In genomic region chr1:113390871-113391642, GRCh38 we compare ENCODE assay signal across 8 cellular contexts. TPM values are rescaled to one million over a fixed set of nuclear protein-coding genes. Genes with fewer than 3 reads are reported as not detected.
DNase-seq lines count a peak whose midpoint lies in the region; ATAC-seq and TF ChIP-seq lines count a peak whose summit lies in the region.

No MANE protein-coding gene starts in this region.

- H3K4me1 ChIP-seq in Loucy (ENCODE audit: insufficient read depth, low read length, poor library complexity, severe bottlenecking) (peaks cover 51% of the 10 kb centered on the region), endocrine pancreas (ENCODE audit: control insufficient read depth, insufficient read depth, low read length) (peaks cover 5% of the 10 kb centered on the region), mononuclear cell (ENCODE audit: insufficient read depth, low read length) (peaks cover 19% of the 10 kb centered on the region)

- no peaks in the 10 kb centered on the region for H3K36me3 Mint-ChIP-seq in activated CD4-positive, alpha-beta memory T cell treated with anti-CD3 and anti-CD28 coated beads, Interleukin-2, amount 10 ng/mL, durations not matched to agents 7 days and 5 days (ENCODE audit: low read depth)
- H3K36me3 Mint-ChIP-seq in stimulated activated naive B cell treated with anti-CD40 and anti-IgM and Interleukin-4, amounts not matched to agents 10 μg/mL and 1 μg/mL and 100 μg/mL, for 72 hours: peaks cover 0 to 3% of the 10 kb centered on the region in 2 donors

- peak; percentile 14 to 15 for ATAC-seq in stimulated activated naive B cell treated with anti-CD40 and anti-IgM and Interleukin-4, amounts not matched to agents 10 μg/mL and 1 μg/mL and 100 μg/mL, for 72 hours (replicated peaks)

- H4K20me1 ChIP-seq in Loucy (ENCODE audit: insufficient read depth, low read length, poor library complexity, severe bottlenecking): peaks cover 22% of the 10 kb centered on the region

- H3K4me1 Mint-ChIP-seq in activated CD4-positive, alpha-beta memory T cell treated with anti-CD3 and anti-CD28 coated beads, Interleukin-2, amount 10 ng/mL, durations not matched to agents 7 days and 5 days: peaks cover 35% of the 10 kb centered on the region
- H3K4me1 Mint-ChIP-seq in stimulated activated naive B cell treated with anti-CD40 and anti-IgM and Interleukin-4, amounts not matched to agents 10 μg/mL and 1 μg/mL and 100 μg/mL, for 72 hours: peaks cover 16 to 18% of the 10 kb centered on the region in 2 donors

- DNase-seq in NCI-H1694 (lab: John Stamatoyannopoulos, UW) (peak; percentile 43), NCI-H1694 treated with DMSO at 0.1 percent for 48 hours (lab: John Stamatoyannopoulos, UW) (no peak), NCI-H1436 (lab: John Stamatoyannopoulos, UW) (no peak)
- peak; percentile 62 for DNase-seq in activated CD4-positive, alpha-beta memory T cell treated with anti-CD3 and anti-CD28 coated beads, Interleukin-2, amount 10 ng/mL, durations not matched to agents 7 days and 5 days
- peak; percentile 11 for DNase-seq in stimulated activated naive B cell treated with anti-CD40 and anti-IgM and Interleukin-4, amounts not matched to agents 10 μg/mL and 1 μg/mL and 100 μg/mL, for 72 hours

- no peaks in the 10 kb centered on the region for H3K9me2 ChIP-seq in Loucy (replicated peaks; ENCODE audit: low read depth, low read length)

- H3K4me3 Mint-ChIP-seq in activated CD4-positive, alpha-beta memory T cell treated with anti-CD3 and anti-CD28 coated beads, Interleukin-2, amount 10 ng/mL, durations not matched to agents 7 days and 5 days: peak overlapping the region; percentile 89
- H3K4me3 Mint-ChIP-seq in stimulated activated naive B cell treated with anti-CD40 and anti-IgM and Interleukin-4, amounts not matched to agents 10 μg/mL and 1 μg/mL and 100 μg/mL, for 72 hours: peak overlapping the region; percentile 87 to 90

- no peaks in the 10 kb centered on the region for H3F3A ChIP-seq in Loucy (ENCODE audit: low read depth)

- H3K27me3 ChIP-seq in Loucy (ENCODE audit: insufficient read depth, low read length, poor library complexity, severe bottlenecking) (no peaks in the 10 kb centered on the region), endocrine pancreas (ENCODE audit: control insufficient read depth, insufficient read depth, low read length) (no peaks in the 10 kb centered on the region), mononuclear cell (ENCODE audit: insufficient read depth, low read length) (peaks cover 56% of the 10 kb centered on the region)

- POLR2A ChIA-PET in activated CD4-positive, alpha-beta memory T cell treated with anti-CD3 and anti-CD28 coated beads, Interleukin-2, amount 10 ng/mL, durations not matched to agents 7 days and 5 days (lab: Charles Lee): interaction anchor here (0.6 to 1.2 kb wide), 4 partner anchors 11 to 368 kb away, joined by 3 to 6 read pairs (median 4); partner anchors contain the start of gene PHTF1

- peak overlapping the region; percentile 32 for H3K27ac Mint-ChIP-seq in activated CD4-positive, alpha-beta memory T cell treated with anti-CD3 and anti-CD28 coated beads, Interleukin-2, amount 10 ng/mL, durations not matched to agents 7 days and 5 days
- no peak overlapping the region for H3K27ac Mint-ChIP-seq in stimulated activated naive B cell treated with anti-CD40 and anti-IgM and Interleukin-4, amounts not matched to agents 10 μg/mL and 1 μg/mL and 100 μg/mL, for 72 hours

- H3K27me3 Mint-ChIP-seq in activated CD4-positive, alpha-beta memory T cell treated with anti-CD3 and anti-CD28 coated beads, Interleukin-2, amount 10 ng/mL, durations not matched to agents 7 days and 5 days: peaks cover 18% of the 10 kb centered on the region
- H3K27me3 Mint-ChIP-seq in stimulated activated naive B cell treated with anti-CD40 and anti-IgM and Interleukin-4, amounts not matched to agents 10 μg/mL and 1 μg/mL and 100 μg/mL, for 72 hours: peaks cover 29 to 39% of the 10 kb centered on the region in 2 donors

- H3K9ac ChIP-seq in Loucy (ENCODE audit: low read depth, low read length, poor library complexity, severe bottlenecking): peak overlapping the region; percentile 89
- H3K9ac ChIP-seq in endocrine pancreas (ENCODE audit: control insufficient read depth, insufficient read depth, low read length): peak overlapping the region; percentile 58

- H3K4me2 ChIP-seq in Loucy (ENCODE audit: low read depth, low read length, poor library complexity, severe bottlenecking): peak overlapping the region; percentile 85

- CTCF ChIA-PET in activated CD4-positive, alpha-beta memory T cell treated with anti-CD3 and anti-CD28 coated beads, Interleukin-2, amount 10 ng/mL, durations not matched to agents 7 days and 5 days (lab: Charles Lee): interaction anchor here (0.9 to 2.5 kb wide), 3 partner anchors 13 to 318 kb away, joined by 3 to 9 read pairs (median 3); partner anchors contain the start of gene LRIG2

- H3K4me3 ChIP-seq in Loucy (ENCODE audit: low read length, poor library complexity, severe bottlenecking) (peak overlapping the region; percentile 90), endocrine pancreas (ENCODE audit: control insufficient read depth, insufficient read depth, low read length) (peak overlapping the region; percentile 95), mononuclear cell (ENCODE audit: low read length) (peak overlapping the region; percentile 77)

- no peak for TF ChIP-seq CTCF in Loucy (conservative IDR thresholded peaks at IDR 0.05; ENCODE audit: low read length)

- H3K9me3 ChIP-seq in Loucy (ENCODE audit: insufficient read depth, low read depth, low read length) (no peaks in the 10 kb centered on the region), endocrine pancreas (ENCODE audit: control insufficient read depth, low read length) (no peaks in the 10 kb centered on the region), mononuclear cell (ENCODE audit: low read depth, low read length) (no peaks in the 10 kb centered on the region)

- peaks cover 4% of the 10 kb centered on the region for H3K9me3 Mint-ChIP-seq in activated CD4-positive, alpha-beta memory T cell treated with anti-CD3 and anti-CD28 coated beads, Interleukin-2, amount 10 ng/mL, durations not matched to agents 7 days and 5 days
- peaks cover 0 to 3% of the 10 kb centered on the region in 2 donors for H3K9me3 Mint-ChIP-seq in stimulated activated naive B cell treated with anti-CD40 and anti-IgM and Interleukin-4, amounts not matched to agents 10 μg/mL and 1 μg/mL and 100 μg/mL, for 72 hours

- H3K79me2 ChIP-seq in Loucy (ENCODE audit: insufficient read depth, low read length): peaks cover 47% of the 10 kb centered on the region

- H2AFZ ChIP-seq in Loucy (ENCODE audit: low read length): peak overlapping the region; percentile 98

- no peaks in the 10 kb centered on the region for H3K36me3 ChIP-seq in Loucy (ENCODE audit: insufficient read depth, low read length)
- H3K36me3 ChIP-seq in endocrine pancreas (ENCODE audit: control insufficient read depth, insufficient read depth, low read length): no peaks in the 10 kb centered on the region

RNA-seq across cellular contexts. Expression of gene MAGI3, which starts 0.7 kb away (rescaled TPM):
- 10 to 100 TPM; 12.6 to 14.0 TPM for total RNA-seq in activated CD4-positive, alpha-beta memory T cell treated with anti-CD3 and anti-CD28 coated beads, Interleukin-2, amount 10 ng/mL, durations not matched to agents 7 days and 5 days
- total RNA-seq in mononuclear cell: 4.1 TPM

Comparison
In these comparisons a context has a peak if more than half of its experiments do, and no peak if none do; other contexts are left out.
1. DNase-seq: peak in NCI-H1694 (single experiment), activated CD4-positive, alpha-beta memory T cell treated with anti-CD3 and anti-CD28 coated beads, Interleukin-2, amount 10 ng/mL, durations not matched to agents 7 days and 5 days (single experiment) and stimulated activated naive B cell treated with anti-CD40 and anti-IgM and Interleukin-4, amounts not matched to agents 10 μg/mL and 1 μg/mL and 100 μg/mL, for 72 hours (single experiment); none in NCI-H1694 treated with DMSO at 0.1 percent for 48 hours (single experiment) and NCI-H1436 (single experiment).
2. Peak in every context shown above with its lines, with median percentiles within 50 percentile points of each other: H3K4me3 ChIP-seq.